ENCODE assay signal across 8 cellular contexts in the genomic region with DNA sequence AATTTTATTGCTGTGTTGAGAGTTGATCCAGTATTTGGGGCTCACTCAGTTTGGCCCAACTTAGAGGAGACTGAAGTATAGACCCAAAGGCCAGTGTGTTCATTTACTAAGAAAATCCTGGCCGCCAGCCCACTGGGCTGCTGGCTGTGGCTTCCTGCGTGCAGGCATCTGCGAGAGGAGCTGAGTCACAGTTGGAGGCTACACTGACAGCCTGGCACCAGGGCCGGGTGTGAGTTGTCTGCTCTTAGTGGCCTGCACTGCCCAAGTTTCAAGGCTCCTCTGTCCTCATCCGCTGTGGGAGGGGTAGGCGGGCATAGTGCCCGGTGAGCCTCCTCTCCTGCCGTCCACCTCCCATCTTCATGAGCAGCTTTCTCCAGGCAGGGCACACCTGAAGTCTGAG. TPM values are rescaled to one million over a fixed set of nuclear protein-coding genes. Genes with fewer than 3 reads are reported as not detected.
A peak's percentile ranks its signal among the peaks of the same experiment; 100 is the strongest.
DNase-seq lines count a peak whose midpoint lies in the region; ATAC-seq, FAIRE-seq and TF ChIP-seq lines count a peak whose summit lies in the region.

No MANE protein-coding gene starts in this region.

- in situ Hi-C loops in Caki2 (cut with HindIII; ENCODE audit: low pct_unique_long_range_greater_than_20kb, low sequenced_read_pairs) = no loop called here

- CTCF ChIA-PET in RWPE1 (lab: Yijun Ruan, JAX) = interaction anchor here (0.6 to 0.7 kb wide), 2 partner anchors 10 to 258 kb away, joined by 6 to 7 read pairs; no protein-coding TSS in a partner anchor

- peak; percentile 52 for FAIRE-seq in urothelium cell line (lab: Jason Lieb, UNC)

- H3K27me3 ChIP-seq in dorsolateral prefrontal cortex = no peaks in the 10 kb centered on the region

- H3K4me3 ChIP-seq in dorsolateral prefrontal cortex = peak overlapping the region in 1 of 59 donors; percentile 4

- peak overlapping the region; percentile 92 for H3K27ac ChIP-seq in RWPE1
- H3K27ac ChIP-seq in dorsolateral prefrontal cortex = peak overlapping the region in 55 of 59 donors; percentile 10 to 85 (median 67)

- intact Hi-C loops in dorsolateral prefrontal cortex (cut with DNase I) = no loop called here

- POLR2A ChIA-PET in RWPE1 (lab: Yijun Ruan, JAX; ENCODE audit: low non-redundant PET) = no interaction called here

- DNase-seq in Caki2 (ENCODE audit: low read depth) (peak; percentile 77), RWPE1 (ENCODE audit: low spot score) (peak; percentile 77), dorsolateral prefrontal cortex (peak; percentile 72 to 96 (median 90)), mucosa of gallbladder (ENCODE audit: low spot score) (peak; percentile 87), urothelium cell line (ENCODE audit: low spot score) (peak; percentile 93), HuH-7 (ENCODE audit: low spot score) (no peak)

- TF ChIP-seq CTCF in RWPE1 (conservative IDR thresholded peaks at IDR 0.05; ENCODE audit: low read depth) = no peak
- peak in 2 of 56 donors; percentile 6 to 18 for TF ChIP-seq CTCF in dorsolateral prefrontal cortex (IDR thresholded peaks at IDR 0.05 in 54 of 56, conservative IDR thresholded peaks at IDR 0.05 in 2 of 56; ENCODE audit: low read depth in 1 of 56, partially characterized antibody in 56 of 56)

- ATAC-seq in HG03280 (IDR thresholded peaks at IDR 0.05; ENCODE audit: unreplicated experiment) = no peak
- ATAC-seq in HG03095 (IDR thresholded peaks at IDR 0.05; ENCODE audit: unreplicated experiment) = no peak

RNA-seq across cellular contexts. Expression of a gene that starts 54.2 kb away (rescaled TPM):
- total RNA-seq in Caki2 (2014; rRNA removed; shearing (Covaris generic); ENCODE audit: low replicate concordance) = 4.7 and 5.5 TPM in 2 replicates
- total RNA-seq in dorsolateral prefrontal cortex (10 to 100 TPM in 57 of 120 experiments, 1 to 10 TPM in 63; 5.7 to 19.4 (median 9.9) TPM), mucosa of gallbladder (6.4 TPM)
